2 cellular contexts compared by ENCODE assay signal in genomic region chr3:57170946-57171345, GRCh38.
A peak's percentile ranks its signal among the peaks of the same experiment; 100 is the strongest.
TF ChIP-seq lines count a peak whose summit lies in the region.

No MANE protein-coding gene starts in this region.

TF ChIP-seq in GM12878, 131 proteins besides CTCF, POLR2A, EP300 and RAD21:
- no peak for TF ChIP-seq REST (IDR thresholded peaks at IDR 0.05; ENCODE audit: low read depth, low read length)
- TF ChIP-seq CEBPB (IDR thresholded peaks at IDR 0.05; ENCODE audit: borderline replicate concordance in 1 of 2, low read depth in 2 of 2, low read length in 2 of 2): no peak
- TF ChIP-seq SMARCA5 (IDR thresholded peaks at IDR 0.05): no peak
- TF ChIP-seq SUZ12 (IDR thresholded peaks at IDR 0.05; ENCODE audit: unreplicated experiment): no peak
- no peak for TF ChIP-seq ASH2L (IDR thresholded peaks at IDR 0.05; ENCODE audit: borderline replicate concordance, low read depth)
- TF ChIP-seq NRF1 (conservative IDR thresholded peaks at IDR 0.05; ENCODE audit: low read depth, low read length): no peak
- TF ChIP-seq SIX5 (IDR thresholded peaks at IDR 0.05; ENCODE audit: low read depth, low read length, severe bottlenecking): no peak
- TF ChIP-seq POU2F2 (IDR thresholded peaks at IDR 0.05; ENCODE audit: borderline replicate concordance, low read depth, low read length): no peak
- no peak for TF ChIP-seq RFX5 (IDR thresholded peaks at IDR 0.05; ENCODE audit: low read depth, low read length)
- TF ChIP-seq PML (IDR thresholded peaks at IDR 0.05; ENCODE audit: low read length): no peak
- no peak for TF ChIP-seq ZNF274 (IDR thresholded peaks at IDR 0.05; ENCODE audit: insufficient read depth, insufficient read length)
- no peak for TF ChIP-seq STAT3 (IDR thresholded peaks at IDR 0.05; ENCODE audit: low read depth, low read length)
- TF ChIP-seq NR2C2 (IDR thresholded peaks at IDR 0.05; ENCODE audit: borderline replicate concordance, control insufficient read depth, insufficient read length, low read depth): no peak
- no peak for TF ChIP-seq SMAD5 (IDR thresholded peaks at IDR 0.05; ENCODE audit: low read depth)
- TF ChIP-seq TBL1XR1 (IDR thresholded peaks at IDR 0.05; ENCODE audit: low read depth, low read length): no peak
- no peak for TF ChIP-seq ESRRA (IDR thresholded peaks at IDR 0.05; ENCODE audit: low read length)
- no peak for TF ChIP-seq PRDM15 (CRISPR knock-in tag; IDR thresholded peaks at IDR 0.05)
- TF ChIP-seq SMC3 (IDR thresholded peaks at IDR 0.05; ENCODE audit: borderline replicate concordance, low read length): no peak
- no peak for TF ChIP-seq ZZZ3 (IDR thresholded peaks at IDR 0.05; ENCODE audit: control insufficient read depth, insufficient read length, low read depth)
- no peak for TF ChIP-seq YY1 (IDR thresholded peaks at IDR 0.05; ENCODE audit: low read depth, low read length)
TF ChIP-seq in GM12878: peak in this region for 0.

TF ChIP-seq in HepG2, 621 proteins besides CTCF, POLR2A, EP300 and RAD21:
- TF ChIP-seq ZMYM3 (CRISPR knock-in tag; IDR thresholded peaks at IDR 0.05) (peak; percentile 54; the same call in 1 of the 2 replicates), ZNF333 (CRISPR knock-in tag; IDR thresholded peaks at IDR 0.05; ENCODE audit: borderline replicate concordance) (no peak), KDM1A (CRISPR knock-in tag; IDR thresholded peaks at IDR 0.05) (0 out of 2 replicates have a peak, but pooled peaks have one; percentile 16)
